In the genomic region with DNA sequence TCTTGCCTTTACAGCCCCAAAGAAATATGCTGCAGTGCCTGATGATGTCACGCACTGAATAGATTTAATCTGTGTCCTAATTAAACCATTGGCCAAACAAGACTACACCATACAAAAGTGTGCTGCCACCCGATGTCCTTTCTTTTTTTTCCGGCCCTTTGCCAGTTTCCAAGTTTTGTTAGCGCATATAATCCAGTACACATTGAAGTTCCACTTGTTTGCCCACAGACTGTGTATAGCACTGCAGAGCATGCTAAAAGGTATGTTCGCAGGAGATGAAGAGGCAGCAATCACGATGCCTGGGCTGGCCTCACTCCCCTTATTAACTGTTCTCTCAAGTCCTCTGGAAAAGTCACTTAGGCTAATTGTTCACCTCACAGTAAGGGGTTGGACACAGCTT, we compare ENCODE assay signal across 21 cellular contexts. TPM values are rescaled to one million over a fixed set of nuclear protein-coding genes. Genes with fewer than 3 reads are reported as not detected.
DNase-seq lines count a peak whose midpoint lies in the region; ATAC-seq and TF ChIP-seq lines count a peak whose summit lies in the region.
"Had no signal": no experiment of that assay in that cellular context is flagged by ENCODE, and none has a peak within 500 bp of the region (broad histone marks: within the 10 kb centered on the region; RNA-seq: fewer than 3 reads in every experiment).

No MANE protein-coding gene starts in this region.

- H3K79me2 ChIP-seq in neural progenitor cell (ENCODE audit: low read depth) (no peaks in the 10 kb centered on the region), GM23338 (replicated peaks; ENCODE audit: insufficient read depth) (no peaks in the 10 kb centered on the region)

- no peaks in the 10 kb centered on the region for H3K9me3 Mint-ChIP-seq in CD4-positive, alpha-beta T cell
- H3K9me3 Mint-ChIP-seq in CD8-positive, alpha-beta memory T cell = no peaks in the 10 kb centered on the region
- H3K9me3 Mint-ChIP-seq in activated CD8-positive, alpha-beta T cell treated with anti-CD3 and anti-CD28 coated beads, Interleukin-2, amount 10 ng/mL, durations not matched to agents 7 days and 5 days (ENCODE audit: insufficient read depth) = no peaks in the 10 kb centered on the region
- H3K9me3 Mint-ChIP-seq in neural progenitor cell (no peaks in the 10 kb centered on the region), GM23338 (no peaks in the 10 kb centered on the region)
- H3K9me3 Mint-ChIP-seq in activated CD4-positive, alpha-beta T cell treated with anti-CD3 and anti-CD28 coated beads, Interleukin-2, amount 10 ng/mL, durations not matched to agents 7 days and 5 days = no peaks in the 10 kb centered on the region
- H3K9me3 Mint-ChIP-seq: CD4-positive, CD25-positive, alpha-beta regulatory T cell; HFFc6 had no signal

- H3K4me1 Mint-ChIP-seq in CD4-positive, alpha-beta T cell (ENCODE audit: low read depth) = peaks cover 10% of the 10 kb centered on the region
- no peaks in the 10 kb centered on the region for H3K4me1 Mint-ChIP-seq in CD8-positive, alpha-beta memory T cell
- H3K4me1 Mint-ChIP-seq in activated CD8-positive, alpha-beta T cell treated with anti-CD3 and anti-CD28 coated beads, Interleukin-2, amount 10 ng/mL, durations not matched to agents 7 days and 5 days (ENCODE audit: low read depth) = no peaks in the 10 kb centered on the region
- H3K4me1 Mint-ChIP-seq in neural progenitor cell (peaks cover 6% of the 10 kb centered on the region), GM23338 (no peaks in the 10 kb centered on the region)
- no peaks in the 10 kb centered on the region for H3K4me1 Mint-ChIP-seq in activated CD4-positive, alpha-beta T cell treated with anti-CD3 and anti-CD28 coated beads, Interleukin-2, amount 10 ng/mL, durations not matched to agents 7 days and 5 days

- H3K9me2 ChIP-seq in GM23338 (ENCODE audit: insufficient read depth) = no peaks in the 10 kb centered on the region

- peak overlapping the region; percentile 24 for H3K27ac Mint-ChIP-seq in CD4-positive, alpha-beta T cell
- H3K27ac Mint-ChIP-seq in CD8-positive, alpha-beta memory T cell = peak overlapping the region in 5 of 8 donors; percentile 2 to 57 (median 29)
- H3K27ac Mint-ChIP-seq in activated CD8-positive, alpha-beta T cell treated with anti-CD3 and anti-CD28 coated beads, Interleukin-2, amount 10 ng/mL, durations not matched to agents 7 days and 5 days = peak overlapping the region; percentile 27
- no peak overlapping the region for H3K27ac Mint-ChIP-seq in neural progenitor cell
- no peak overlapping the region for H3K27ac Mint-ChIP-seq in GM23338
- H3K27ac Mint-ChIP-seq in activated CD4-positive, alpha-beta T cell treated with anti-CD3 and anti-CD28 coated beads, Interleukin-2, amount 10 ng/mL, durations not matched to agents 7 days and 5 days = no peak overlapping the region
- H3K27ac Mint-ChIP-seq: HFFc6 had no signal

- no peak overlapping the region for H2AFZ ChIP-seq in neural progenitor cell (replicated peaks)
- H2AFZ ChIP-seq in GM23338 = no peak overlapping the region

- no peaks in the 10 kb centered on the region for H3K27me3 Mint-ChIP-seq in CD4-positive, alpha-beta T cell
- no peaks in the 10 kb centered on the region for H3K27me3 Mint-ChIP-seq in CD8-positive, alpha-beta memory T cell
- H3K27me3 Mint-ChIP-seq in activated CD8-positive, alpha-beta T cell treated with anti-CD3 and anti-CD28 coated beads, Interleukin-2, amount 10 ng/mL, durations not matched to agents 7 days and 5 days (ENCODE audit: low read depth) = no peaks in the 10 kb centered on the region
- H3K27me3 Mint-ChIP-seq in neural progenitor cell (ENCODE audit: insufficient read depth, low read depth) (peaks cover 6% of the 10 kb centered on the region), GM23338 (ENCODE audit: insufficient read depth, low read depth, poor library complexity) (peaks cover 5% of the 10 kb centered on the region)
- no peaks in the 10 kb centered on the region for H3K27me3 Mint-ChIP-seq in activated CD4-positive, alpha-beta T cell treated with anti-CD3 and anti-CD28 coated beads, Interleukin-2, amount 10 ng/mL, durations not matched to agents 7 days and 5 days
- H3K27me3 Mint-ChIP-seq: CD4-positive, CD25-positive, alpha-beta regulatory T cell had no signal

- H3K4me3 ChIP-seq in CD8-positive, alpha-beta memory T cell (ENCODE audit: low read length) = no peak overlapping the region
- H3K4me3 ChIP-seq in neural progenitor cell = no peak overlapping the region
- H3K4me3 ChIP-seq in SJCRH30 = no peak overlapping the region
- H3K4me3 ChIP-seq in GM23338 = no peak overlapping the region

- H3K36me3 Mint-ChIP-seq in CD4-positive, alpha-beta T cell (ENCODE audit: low read depth) = peaks cover 96% of the 10 kb centered on the region
- peaks cover 0 to 91% (median 17%) of the 10 kb centered on the region in 3 donors for H3K36me3 Mint-ChIP-seq in CD8-positive, alpha-beta memory T cell
- peaks cover 64% of the 10 kb centered on the region for H3K36me3 Mint-ChIP-seq in activated CD8-positive, alpha-beta T cell treated with anti-CD3 and anti-CD28 coated beads, Interleukin-2, amount 10 ng/mL, durations not matched to agents 7 days and 5 days (ENCODE audit: low read depth)
- peaks cover 28% of the 10 kb centered on the region for H3K36me3 Mint-ChIP-seq in neural progenitor cell
- peaks cover 82% of the 10 kb centered on the region for H3K36me3 Mint-ChIP-seq in GM23338 (ENCODE audit: low read depth)
- H3K36me3 Mint-ChIP-seq in activated CD4-positive, alpha-beta T cell treated with anti-CD3 and anti-CD28 coated beads, Interleukin-2, amount 10 ng/mL, durations not matched to agents 7 days and 5 days (ENCODE audit: low read depth) = peaks cover 48% of the 10 kb centered on the region

- no peak for DNase-seq in CD4-positive, alpha-beta T cell
- DNase-seq in CD8-positive, alpha-beta memory T cell = no peak
- no peak for DNase-seq in activated CD8-positive, alpha-beta T cell treated with anti-CD3 and anti-CD28 coated beads, Interleukin-2, amount 10 ng/mL, durations not matched to agents 7 days and 5 days
- peak; percentile 44 for DNase-seq in neural progenitor cell (ENCODE audit: low spot score)
- no peak for DNase-seq in SJCRH30
- DNase-seq in GM23338 (ENCODE audit: low spot score) = no peak
- DNase-seq in HPDE6-E6E7 (ENCODE audit: extremely low spot score) = no peak
- no peak for DNase-seq in activated CD4-positive, alpha-beta T cell treated with anti-CD3 and anti-CD28 coated beads, Interleukin-2, amount 10 ng/mL, durations not matched to agents 7 days and 5 days
- DNase-seq: ACHN; BE2C; C1 segment of cervical spinal cord; CD4-positive, CD25-positive, alpha-beta regulatory T cell; DMS153; DMS79; GDM1; GOT3; H7; HFFc6; IMR-90 had no signal

- H3K36me3 ChIP-seq in CD8-positive, alpha-beta memory T cell (ENCODE audit: insufficient read depth, low read length) = peaks cover 48% of the 10 kb centered on the region
- H3K36me3 ChIP-seq in neural progenitor cell (peaks cover 8% of the 10 kb centered on the region), SJCRH30 (peaks cover 44% of the 10 kb centered on the region), GM23338 (ENCODE audit: insufficient read depth) (peaks cover 17% of the 10 kb centered on the region)

- H3F3A ChIP-seq in neural progenitor cell (ENCODE audit: low read depth) (peaks cover 23% of the 10 kb centered on the region), GM23338 (replicated peaks; ENCODE audit: low read depth) (0 out of 2 replicates have a peak, but pooled peaks cover 2% of the 10 kb centered on the region)

- H3K4me2 ChIP-seq in neural progenitor cell (peak overlapping the region; percentile 35), GM23338 (no peak overlapping the region)

- CTCF ChIA-PET in CD4-positive, alpha-beta T cell (lab: Charles Lee) = interaction anchor here (0.6 kb wide), 1 partner anchor 27 kb away, joined by 3 read pairs; a partner anchor contains a TSS
- CTCF ChIA-PET in CD8-positive, alpha-beta memory T cell (lab: Charles Lee) = no interaction called here
- CTCF ChIA-PET in activated CD8-positive, alpha-beta T cell treated with anti-CD3 and anti-CD28 coated beads, Interleukin-2, amount 10 ng/mL, durations not matched to agents 7 days and 5 days (lab: Charles Lee) = interaction anchor here (0.9 to 1.2 kb wide), 2 partner anchors 13 to 27 kb away, joined by 3 to 5 read pairs; a partner anchor contains a TSS
- CTCF ChIA-PET in activated CD4-positive, alpha-beta T cell treated with anti-CD3 and anti-CD28 coated beads, Interleukin-2, amount 10 ng/mL, durations not matched to agents 7 days and 5 days (lab: Charles Lee) = interaction anchor here (1.5 to 2.9 kb wide), 2 partner anchors 9 to 14 kb away, joined by 3 to 9 read pairs; no protein-coding TSS in a partner anchor

- H3K9ac ChIP-seq in neural progenitor cell = no peak overlapping the region

- no peak for ATAC-seq in CD4-positive, alpha-beta T cell (ENCODE audit: poor library complexity)
- no peak for ATAC-seq in activated CD8-positive, alpha-beta T cell treated with anti-CD3 and anti-CD28 coated beads, Interleukin-2, amount 10 ng/mL, durations not matched to agents 7 days and 5 days
- ATAC-seq in GM23338 = no peak
- ATAC-seq: HCT116 had no signal

- TF ChIP-seq CTCF in CD4-positive, alpha-beta T cell (IDR thresholded peaks at IDR 0.05) = no peak
- TF ChIP-seq CTCF in neural progenitor cell (IDR thresholded peaks at IDR 0.05) (no peak), GM23338 (conservative IDR thresholded peaks at IDR 0.05; ENCODE audit: low read depth in 2 of 2) (no peak)

- intact Hi-C loops in CD4-positive, alpha-beta T cell (cut with DNase I, micrococcal nuclease) = no loop called here

- H3K4me3 Mint-ChIP-seq in CD4-positive, alpha-beta T cell = no peak overlapping the region
- no peak overlapping the region for H3K4me3 Mint-ChIP-seq in CD8-positive, alpha-beta memory T cell
- no peak overlapping the region for H3K4me3 Mint-ChIP-seq in activated CD8-positive, alpha-beta T cell treated with anti-CD3 and anti-CD28 coated beads, Interleukin-2, amount 10 ng/mL, durations not matched to agents 7 days and 5 days
- no peak overlapping the region for H3K4me3 Mint-ChIP-seq in neural progenitor cell
- H3K4me3 Mint-ChIP-seq in GM23338 = no peak overlapping the region
- no peak overlapping the region for H3K4me3 Mint-ChIP-seq in activated CD4-positive, alpha-beta T cell treated with anti-CD3 and anti-CD28 coated beads, Interleukin-2, amount 10 ng/mL, durations not matched to agents 7 days and 5 days
- H3K4me3 Mint-ChIP-seq: CD4-positive, CD25-positive, alpha-beta regulatory T cell; HFFc6 had no signal

- peaks cover 12% of the 10 kb centered on the region for H4K20me1 ChIP-seq in neural progenitor cell (ENCODE audit: low read depth)
- peaks cover 7% of the 10 kb centered on the region; the same call in 1 of the 2 replicates for H4K20me1 ChIP-seq in GM23338 (replicated peaks; ENCODE audit: insufficient read depth)

- no peak overlapping the region for H3K27ac ChIP-seq in CD4-positive, alpha-beta T cell (ENCODE audit: low read depth, low read length)
- no peak overlapping the region for H3K27ac ChIP-seq in CD8-positive, alpha-beta memory T cell (ENCODE audit: low read depth, low read length)
- H3K27ac ChIP-seq in neural progenitor cell (peak overlapping the region; percentile 70), SJCRH30 (no peak overlapping the region), GM23338 (ENCODE audit: low read depth) (no peak overlapping the region)
- H3K27ac ChIP-seq: HL-60 had no signal

- no peaks in the 10 kb centered on the region for H3K4me1 ChIP-seq in CD8-positive, alpha-beta memory T cell (ENCODE audit: insufficient read depth, low read length)
- H3K4me1 ChIP-seq in neural progenitor cell = peaks cover 18% of the 10 kb centered on the region
- H3K4me1 ChIP-seq in SJCRH30 = no peaks in the 10 kb centered on the region
- no peaks in the 10 kb centered on the region for H3K4me1 ChIP-seq in GM23338 (ENCODE audit: insufficient read depth)
- H3K4me1 ChIP-seq: BE2C had no signal

- H3K27me3 ChIP-seq in CD4-positive, alpha-beta T cell (ENCODE audit: control insufficient read depth, insufficient read depth, low read length) = no peaks in the 10 kb centered on the region
- no peaks in the 10 kb centered on the region for H3K27me3 ChIP-seq in CD8-positive, alpha-beta memory T cell (ENCODE audit: insufficient read depth, low read length, poor library complexity, severe bottlenecking)
- H3K27me3 ChIP-seq in neural progenitor cell (no peaks in the 10 kb centered on the region), SJCRH30 (no peaks in the 10 kb centered on the region), GM23338 (ENCODE audit: insufficient read depth) (no peaks in the 10 kb centered on the region)
- H3K27me3 ChIP-seq: BE2C had no signal

- no peaks in the 10 kb centered on the region for H3K9me3 ChIP-seq in CD4-positive, alpha-beta T cell (ENCODE audit: control insufficient read depth, low read length)
- no peaks in the 10 kb centered on the region for H3K9me3 ChIP-seq in CD8-positive, alpha-beta memory T cell (ENCODE audit: low read length)
- H3K9me3 ChIP-seq in neural progenitor cell (ENCODE audit: low read depth) (no peaks in the 10 kb centered on the region), SJCRH30 (replicated peaks) (no peaks in the 10 kb centered on the region)
- H3K9me3 ChIP-seq: BE2C had no signal

- POLR2A ChIA-PET in CD4-positive, alpha-beta T cell (lab: Charles Lee) = no interaction called here
- POLR2A ChIA-PET in CD8-positive, alpha-beta memory T cell (lab: Charles Lee) = no interaction called here
- POLR2A ChIA-PET in activated CD8-positive, alpha-beta T cell treated with anti-CD3 and anti-CD28 coated beads, Interleukin-2, amount 10 ng/mL, durations not matched to agents 7 days and 5 days (lab: Charles Lee) = no interaction called here
- POLR2A ChIA-PET in activated CD4-positive, alpha-beta T cell treated with anti-CD3 and anti-CD28 coated beads, Interleukin-2, amount 10 ng/mL, durations not matched to agents 7 days and 5 days (lab: Charles Lee) = no interaction called here

RNA-seq across cellular contexts. Expression of a gene that starts 26.8 kb away (rescaled TPM):
- 10 to 100 TPM; 59.9 to 60.2 TPM for total RNA-seq in CD4-positive, alpha-beta T cell
- 10 to 100 TPM; 82.7 to 84.7 TPM for total RNA-seq in CD8-positive, alpha-beta memory T cell
- polyA plus RNA-seq in CD8-positive, alpha-beta memory T cell = 20.2 TPM
- 10 to 100 TPM; 58.5 to 64.6 TPM for total RNA-seq in activated CD8-positive, alpha-beta T cell treated with anti-CD3 and anti-CD28 coated beads, Interleukin-2, amount 10 ng/mL, durations not matched to agents 7 days and 5 days
- total RNA-seq in neural progenitor cell (ENCODE audit: low replicate concordance) = 24.3 and 28.9 TPM in 2 replicates
- 28.0 and 33.4 TPM in 2 replicates for total RNA-seq in SJCRH30 (2014; rRNA removed; shearing (Covaris generic))
- total RNA-seq in GM23338 (2014; rRNA removed; shearing (Covaris generic)) = 41.0 and 47.9 TPM in 2 replicates
- polyA plus RNA-seq in GM23338 (2016; fragmentation: Nextera tagmentation; extraction: Ambion mirVana) = 61.1 and 75.0 TPM in 2 replicates
- 10 to 100 TPM; 49.4 to 52.9 TPM for total RNA-seq in activated CD4-positive, alpha-beta T cell treated with anti-CD3 and anti-CD28 coated beads, Interleukin-2, amount 10 ng/mL, durations not matched to agents 7 days and 5 days

Comparison
In these comparisons a context has a peak if more than half of its experiments do, and no peak if none do; other contexts are left out.
1. H3K27ac Mint-ChIP-seq: peak in CD4-positive, alpha-beta T cell (single experiment), CD8-positive, alpha-beta memory T cell (5 of 8) and activated CD8-positive, alpha-beta T cell treated with anti-CD3 and anti-CD28 coated beads, Interleukin-2, amount 10 ng/mL, durations not matched to agents 7 days and 5 days (single experiment); none in neural progenitor cell (single experiment), GM23338 (single experiment) and activated CD4-positive, alpha-beta T cell treated with anti-CD3 and anti-CD28 coated beads, Interleukin-2, amount 10 ng/mL, durations not matched to agents 7 days and 5 days (single experiment).